2 cellular contexts compared by ENCODE assay signal in the genomic region with DNA sequence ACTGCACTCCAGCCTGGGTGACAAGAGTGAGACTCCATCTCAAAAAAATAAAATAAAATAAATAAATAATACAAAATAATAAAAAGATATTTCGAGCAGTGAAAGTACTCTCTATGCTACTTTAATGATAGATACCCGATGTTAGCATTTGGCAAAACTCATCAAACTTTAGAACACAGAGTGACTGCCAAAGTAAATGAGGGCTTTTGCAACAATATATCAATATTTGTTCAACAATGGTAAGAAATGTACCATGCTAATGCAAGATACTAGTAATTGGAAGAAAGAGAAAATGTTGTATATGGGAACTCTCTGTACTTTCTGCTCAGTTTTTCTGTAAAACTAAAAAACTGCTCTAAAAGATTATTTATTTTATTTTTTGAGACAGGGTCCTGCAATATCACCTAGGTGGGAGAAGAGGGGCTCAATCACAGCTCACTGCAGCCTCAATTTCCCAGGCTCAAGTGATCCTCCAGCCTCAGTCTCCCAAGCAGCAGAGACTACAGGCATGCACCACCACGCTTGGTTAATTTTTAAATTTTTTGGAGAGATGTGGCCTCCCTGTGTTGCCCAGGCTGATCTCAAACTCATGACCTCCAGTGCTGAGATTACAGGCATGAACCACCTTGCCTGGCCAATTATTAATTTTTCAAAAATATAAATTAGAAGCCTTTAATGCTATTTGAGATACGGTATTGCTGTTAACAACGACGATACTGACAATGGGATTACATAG.
TF ChIP-seq lines count a peak whose summit lies in the region.

No MANE protein-coding gene starts in this region.

TF ChIP-seq in liver, 16 proteins besides CTCF, POLR2A, EP300 and RAD21 (continued from another document):
- TF ChIP-seq ZBTB33 (IDR thresholded peaks at IDR 0.05) (peak; percentile 39), HNF4A (conservative IDR thresholded peaks at IDR 0.05) (peak; percentile 63), FOXA1 (IDR thresholded peaks at IDR 0.05) (peak; percentile 96), GABPA (IDR thresholded peaks at IDR 0.05 in 1 of 2, conservative IDR thresholded peaks at IDR 0.05 in 1 of 2) (no peak), YY1 (IDR thresholded peaks at IDR 0.05) (peak; percentile 47), FOXA2 (IDR thresholded peaks at IDR 0.05) (peak; percentile 97), TAF1 (conservative IDR thresholded peaks at IDR 0.05) (no peak), MAX (IDR thresholded peaks at IDR 0.05) (no peak), REST (IDR thresholded peaks at IDR 0.05) (peak; percentile 47), EGR1 (IDR thresholded peaks at IDR 0.05; ENCODE audit: low read depth in 2 of 2) (no peak), ATF3 (IDR thresholded peaks at IDR 0.05) (no peak), JUND (IDR thresholded peaks at IDR 0.05) (peak in 1 of 2 donors; percentile 16), SP1 (IDR thresholded peaks at IDR 0.05) (peak; percentile 43)

TF ChIP-seq in HepG2, 621 proteins besides CTCF, POLR2A, EP300 and RAD21 (continued from another document):
- TF ChIP-seq, protein P1, sequence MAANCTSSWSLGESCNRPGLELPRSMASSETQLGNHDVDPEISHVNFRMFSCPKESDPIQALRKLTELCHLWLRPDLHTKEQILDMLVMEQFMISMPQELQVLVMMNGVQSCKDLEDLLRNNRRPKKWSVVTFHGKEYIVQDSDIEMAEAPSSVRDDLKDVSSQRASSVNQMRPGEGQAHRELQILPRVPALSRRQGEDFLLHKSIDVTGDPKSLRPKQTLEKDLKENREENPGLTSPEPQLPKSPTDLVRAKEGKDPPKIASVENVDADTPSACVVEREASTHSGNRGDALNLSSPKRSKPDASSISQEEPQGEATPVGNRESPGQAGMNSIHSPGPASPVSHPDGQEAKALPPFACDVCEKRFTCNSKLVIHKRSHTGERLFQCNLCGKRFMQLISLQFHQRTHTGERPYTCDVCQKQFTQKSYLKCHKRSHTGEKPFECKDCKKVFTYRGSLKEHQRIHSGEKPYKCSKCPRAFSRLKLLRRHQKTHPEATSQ (CRISPR knock-in tag; IDR thresholded peaks at IDR 0.05; ENCODE audit: borderline replicate concordance) = no peak
- TF ChIP-seq SNAPC2 (CRISPR knock-in tag; IDR thresholded peaks at IDR 0.05) (no peak), KLF6 (CRISPR knock-in tag; IDR thresholded peaks at IDR 0.05) (no peak), HOXA5 (CRISPR knock-in tag; IDR thresholded peaks at IDR 0.05) (no peak), RFX1 (IDR thresholded peaks at IDR 0.05) (no peak), TCF12 (IDR thresholded peaks at IDR 0.05) (no peak), TCF12 (CRISPR knock-in tag; IDR thresholded peaks at IDR 0.05) (no peak), ZNF724P (CRISPR knock-in tag; IDR thresholded peaks at IDR 0.05; ENCODE audit: borderline replicate concordance) (no peak)
TF ChIP-seq in HepG2: peak in this region for 0.
